16 cellular contexts compared by ENCODE assay signal in the genomic region with DNA sequence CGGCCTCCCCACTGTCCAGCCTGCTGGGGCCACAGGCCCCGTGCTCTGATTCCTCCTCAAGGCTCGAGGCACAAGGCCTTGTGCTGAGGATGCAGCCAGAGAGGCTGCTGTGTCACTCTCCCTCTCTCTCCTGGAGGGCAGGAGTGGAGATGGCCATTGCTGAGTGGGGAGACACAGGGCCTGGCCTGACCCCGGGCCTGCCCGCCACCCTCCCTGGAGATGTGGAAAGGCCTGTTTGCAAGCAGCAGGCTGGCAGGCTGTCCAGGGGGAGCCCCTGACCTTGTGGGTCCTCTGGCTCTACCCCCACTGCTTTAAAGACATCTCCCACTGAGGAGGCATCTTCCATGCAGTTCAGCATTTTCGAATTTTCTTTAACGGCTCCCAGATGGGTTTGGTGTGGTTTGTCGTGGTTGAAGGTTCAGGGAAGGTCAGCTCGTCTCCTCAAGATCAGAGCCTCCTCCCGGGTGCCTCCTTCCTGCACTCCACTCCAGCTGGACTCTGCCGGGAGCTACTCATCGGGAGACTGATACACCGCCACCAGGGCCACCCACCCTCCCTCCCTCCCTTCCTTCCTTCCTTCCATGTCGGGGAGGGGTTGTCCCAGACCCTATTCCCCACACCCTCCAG.
DNase-seq lines count a peak whose midpoint lies in the region; ATAC-seq and TF ChIP-seq lines count a peak whose summit lies in the region.
"Had no signal": no experiment of that assay in that cellular context is flagged by ENCODE, and none has a peak within 500 bp of the region (broad histone marks: within the 10 kb centered on the region; RNA-seq: fewer than 3 reads in every experiment).

No MANE protein-coding gene starts in this region.

- H3K27ac Mint-ChIP-seq in osteocyte (ENCODE audit: unreplicated experiment): peak overlapping the region; percentile 69
- no peak overlapping the region for H3K27ac Mint-ChIP-seq in T-cell
- H3K27ac Mint-ChIP-seq: activated CD4-positive, alpha-beta T cell treated with anti-CD3 and anti-CD28 coated beads, Interleukin-2, amount 10 ng/mL, durations not matched to agents 7 days and 5 days; activated naive CD8-positive, alpha-beta T cell; effector memory CD8-positive, alpha-beta T cell had no signal

- no peak for TF ChIP-seq CTCF in Peyer's patch (IDR thresholded peaks at IDR 0.05)
- TF ChIP-seq CTCF in esophagus squamous epithelium (IDR thresholded peaks at IDR 0.05): no peak
- no peak for TF ChIP-seq CTCF in osteocyte (IDR thresholded peaks at IDR 0.05)

- H3K9me3 Mint-ChIP-seq in osteocyte (ENCODE audit: unreplicated experiment) (peaks cover under 1% of the 10 kb centered on the region), T-cell (no peaks in the 10 kb centered on the region)
- H3K9me3 Mint-ChIP-seq: activated CD4-positive, alpha-beta T cell treated with anti-CD3 and anti-CD28 coated beads, Interleukin-2, amount 10 ng/mL, durations not matched to agents 7 days and 5 days; effector memory CD8-positive, alpha-beta T cell had no signal

- H3K4me3 Mint-ChIP-seq in osteocyte (ENCODE audit: unreplicated experiment) (no peak overlapping the region), T-cell (no peak overlapping the region)
- H3K4me3 Mint-ChIP-seq: activated CD4-positive, alpha-beta T cell treated with anti-CD3 and anti-CD28 coated beads, Interleukin-2, amount 10 ng/mL, durations not matched to agents 7 days and 5 days; activated naive CD8-positive, alpha-beta T cell; effector memory CD8-positive, alpha-beta T cell; neural crest cell had no signal

- H3K27me3 ChIP-seq in Peyer's patch (no peaks in the 10 kb centered on the region), esophagus squamous epithelium (no peaks in the 10 kb centered on the region), aorta (ENCODE audit: control insufficient read depth in 1 of 2, insufficient read depth in 2 of 2, low read length in 1 of 2) (no peaks in the 10 kb centered on the region)

- peaks cover 0 to 18% (median 8%) of the 10 kb centered on the region in 4 donors for H3K4me1 ChIP-seq in Peyer's patch
- peaks cover 0 to 67% (median 24%) of the 10 kb centered on the region in 3 donors for H3K4me1 ChIP-seq in esophagus squamous epithelium
- H3K4me1 ChIP-seq in aorta (ENCODE audit: control insufficient read depth in 1 of 2, insufficient read depth in 2 of 2, low read length in 2 of 2): peaks cover 3% of the 10 kb centered on the region in 2 donors

- ATAC-seq in aorta (ENCODE audit: low FRiP score): peak; percentile 3
- ATAC-seq in T-cell (replicated peaks in 1 of 4): no peak
- ATAC-seq in GM21360 (IDR thresholded peaks at IDR 0.05; ENCODE audit: unreplicated experiment): no peak
- ATAC-seq: effector memory CD8-positive, alpha-beta T cell; lower lobe of right lung had no signal

- intact Hi-C loops in esophagus squamous epithelium (cut with DNase I): no loop called here
- intact Hi-C loops in aorta (cut with DNase I): no loop called here

- DNase-seq in Peyer's patch (no peak), esophagus squamous epithelium (lab: John Stamatoyannopoulos, UW) (no peak), osteocyte (ENCODE audit: extremely low spot score, unreplicated experiment) (no peak), aorta (no peak), NCI-H2227 (lab: John Stamatoyannopoulos, UW; ENCODE audit: unreplicated experiment) (no peak), T-cell (no peak)
- DNase-seq: activated CD4-positive, alpha-beta T cell treated with anti-CD3 and anti-CD28 coated beads, Interleukin-2, amount 10 ng/mL, durations not matched to agents 7 days and 5 days; activated T-cell treated with anti-CD3 and anti-CD28 coated beads for 4 hours; effector memory CD8-positive, alpha-beta T cell; lower lobe of right lung; NCI-H2081 treated with DMSO at 0.1 percent for 48 hours; PC-9 had no signal

- 47 to 53% methylated on average over 6 to 7 of the region's 14 CpGs for WGBS in esophagus squamous epithelium, 2 donors
- 33 to 40% methylated on average over 14 of the region's 14 CpGs for WGBS in aorta, 2 donors

- TF ChIP-seq POLR2A in Peyer's patch (IDR thresholded peaks at IDR 0.05) (no peak), esophagus squamous epithelium (IDR thresholded peaks at IDR 0.05) (no peak)

- H3K9me3 ChIP-seq in Peyer's patch: no peaks in the 10 kb centered on the region
- H3K9me3 ChIP-seq in esophagus squamous epithelium: no peaks in the 10 kb centered on the region
- no peaks in the 10 kb centered on the region for H3K9me3 ChIP-seq in aorta (ENCODE audit: control insufficient read depth, low read length)
- H3K9me3 ChIP-seq: lower lobe of right lung had no signal

- POLR2A ChIA-PET in T-cell (lab: Charles Lee): no interaction called here

- CTCF ChIA-PET in T-cell (lab: Charles Lee): interaction anchor here in 1 of 2 donors (0.6 kb wide), 1 partner anchor 63 kb away, joined by 3 read pairs; no protein-coding TSS in a partner anchor

- H3K27ac ChIP-seq in Peyer's patch (peak overlapping the region in 3 of 4 donors; percentile 49 to 55 (median 52)), esophagus squamous epithelium (peak overlapping the region in 3 of 4 donors; percentile 34 to 62 (median 48)), aorta (ENCODE audit: low read depth in 1 of 2, low read length in 2 of 2) (peak overlapping the region in 1 of 2 donors; percentile 11)
- H3K27ac ChIP-seq: C4-2B, lower lobe of right lung, PC-9 had no signal

- H3K36me3 Mint-ChIP-seq in osteocyte (ENCODE audit: unreplicated experiment) (peaks cover 16% of the 10 kb centered on the region), T-cell (peaks cover 10% of the 10 kb centered on the region)

- no peak overlapping the region for H3K4me3 ChIP-seq in Peyer's patch
- H3K4me3 ChIP-seq in esophagus squamous epithelium: no peak overlapping the region
- H3K4me3 ChIP-seq in aorta (ENCODE audit: low read length in 2 of 2): no peak overlapping the region
- H3K4me3 ChIP-seq: lower lobe of right lung, PC-9 had no signal

- H3K27me3 Mint-ChIP-seq in osteocyte (ENCODE audit: unreplicated experiment) (no peaks in the 10 kb centered on the region), T-cell (no peaks in the 10 kb centered on the region)
- H3K27me3 Mint-ChIP-seq: activated CD4-positive, alpha-beta T cell treated with anti-CD3 and anti-CD28 coated beads, Interleukin-2, amount 10 ng/mL, durations not matched to agents 7 days and 5 days; activated naive CD8-positive, alpha-beta T cell; effector memory CD8-positive, alpha-beta T cell had no signal

- H3K4me1 Mint-ChIP-seq in osteocyte (ENCODE audit: unreplicated experiment) (peaks cover 23% of the 10 kb centered on the region), T-cell (peaks cover 0 to 11% (median 1%) of the 10 kb centered on the region in 3 donors)
- H3K4me1 Mint-ChIP-seq: activated CD4-positive, alpha-beta T cell treated with anti-CD3 and anti-CD28 coated beads, Interleukin-2, amount 10 ng/mL, durations not matched to agents 7 days and 5 days; neural crest cell had no signal

- H3K36me3 ChIP-seq in Peyer's patch (peaks cover 0 to 46% (median 0%) of the 10 kb centered on the region in 3 donors), esophagus squamous epithelium (peaks cover 9 to 72% (median 12%) of the 10 kb centered on the region in 3 donors), aorta (ENCODE audit: control insufficient read depth in 1 of 2, insufficient read depth in 2 of 2, low read length in 1 of 2) (peaks cover 0 to 3% of the 10 kb centered on the region in 2 donors)
